Comparison of ENCODE assay signal across 8 cellular contexts in genomic region chr6:8131265-8131897, GRCh38. TPM values are rescaled to one million over a fixed set of nuclear protein-coding genes. Genes with fewer than 3 reads are reported as not detected.
DNase-seq lines count a peak whose midpoint lies in the region; ATAC-seq lines count a peak whose summit lies in the region.

No MANE protein-coding gene starts in this region.

- intact Hi-C loops in posterior vena cava (cut with DNase I): no loop called here

- peak; percentile 55 for ATAC-seq in GM21447 (IDR thresholded peaks at IDR 0.05; ENCODE audit: unreplicated experiment)

- DNase-seq in DMS114 treated with DMSO at 0.1 percent for 48 hours (lab: John Stamatoyannopoulos, UW; ENCODE audit: unreplicated experiment) (peak; percentile 71), KBM-7 (peak; percentile 74), RPMI7951 (ENCODE audit: low read depth) (peak; percentile 49), amniotic epithelial cell (ENCODE audit: low read depth) (peak; percentile 44), hippocampal formation (lab: John Stamatoyannopoulos, UW) (peak; percentile 14 to 32), posterior vena cava (ENCODE audit: low spot score) (no peak)
- peak; percentile 8 to 15 for DNase-seq in stimulated activated CD4-positive, alpha-beta T cell treated with anti-CD3 and anti-CD28 coated beads, Interleukin-12 subunit alpha, Interleukin-12 subunit beta, amount 100 ng/mL, for 24 hours (ENCODE audit: low read depth in 2 of 2)

- in situ Hi-C loops in KBM-7 (cut with MboI; ENCODE audit: low pct_unique_long_range_greater_than_20kb, low sequenced_read_pairs): no loop called here

RNA-seq across cellular contexts. Expression of gene EEF1E1, which starts 29.0 kb away (rescaled TPM):
- 185 and 229 TPM in 2 replicates for total RNA-seq in RPMI7951 (2014; rRNA removed; shearing (Covaris generic))
- total RNA-seq in posterior vena cava: 10 to 100 TPM; 16.0 to 22.3 TPM
